18 cellular contexts compared by ENCODE assay signal in the genomic region with DNA sequence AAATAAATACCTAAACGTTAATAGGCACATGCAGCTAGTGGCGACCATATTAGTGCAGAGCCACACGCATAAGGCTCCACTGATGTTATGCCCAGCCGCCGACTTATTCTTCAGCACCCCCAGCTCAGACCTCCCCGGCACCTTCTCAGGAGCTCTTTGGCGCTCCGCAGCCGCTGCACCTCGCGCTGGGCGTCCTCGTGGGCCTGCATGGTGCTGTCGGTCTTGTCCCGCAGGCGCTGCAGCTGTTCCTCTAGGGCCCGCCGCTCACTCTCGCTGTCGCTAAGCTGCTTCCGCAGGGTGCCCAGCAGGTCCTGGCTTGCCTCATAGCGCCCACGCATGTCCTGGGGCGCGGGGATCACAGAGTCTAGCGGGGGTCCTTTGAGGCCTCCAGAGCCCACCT. TPM values are rescaled to one million over a fixed set of nuclear protein-coding genes. Genes with fewer than 3 reads are reported as not detected.
"Had no signal": no experiment of that assay in that cellular context is flagged by ENCODE, and none has a peak within 500 bp of the region (broad histone marks: within the 10 kb centered on the region; RNA-seq: fewer than 3 reads in every experiment).

No MANE protein-coding gene starts in this region.

RNA-seq across cellular contexts. Expression of a gene that starts 30.9 kb away (rescaled TPM):
- total RNA-seq: myocyte, osteoblast, right atrium auricular region had no signal
- polyA plus RNA-seq: ovary, stomach, urinary bladder had no signal

RNA-seq across cellular contexts. Expression of a gene that starts 45.9 kb away (rescaled TPM):
- total RNA-seq: myocyte; naive thymus-derived CD8-positive, alpha-beta T cell; natural killer cell treated with Interleukin-12 subunit alpha and Interleukin-12 subunit beta and Interleukin-15 and Interleukin-18, amount 100 ng/mL, for 72 hours; neural crest cell; osteoblast; ovary; prostate gland; pulmonary artery endothelial cell; right atrium auricular region; smooth muscle cell; stomach; subcutaneous adipose tissue; temporal lobe; thoracic aorta; thyroid gland; tibial nerve; upper lobe of left lung; urinary bladder had no signal
- polyA plus RNA-seq: naive thymus-derived CD8-positive, alpha-beta T cell; smooth muscle cell had no signal
